ENCODE assay signal across 9 cellular contexts in genomic region chr2:3222636-3223035, GRCh38.
DNase-seq lines count a peak whose midpoint lies in the region; ATAC-seq and TF ChIP-seq lines count a peak whose summit lies in the region.
"Had no signal": no experiment of that assay in that cellular context is flagged by ENCODE, and none has a peak within 500 bp of the region (broad histone marks: within the 10 kb centered on the region; RNA-seq: fewer than 3 reads in every experiment).

No MANE protein-coding gene starts in this region.

- CTCF ChIA-PET in activated CD4-positive, alpha-beta T cell treated with anti-CD3 and anti-CD28 coated beads, Interleukin-2, amount 10 ng/mL, durations not matched to agents 7 days and 5 days (lab: Charles Lee), result interaction anchor here (1.1 kb wide), 1 partner anchor 14 kb away, joined by 3 read pairs; no protein-coding TSS in a partner anchor

- no peak overlapping the region for H3K4me3 ChIP-seq in vagina

- ATAC-seq in GM18517 (IDR thresholded peaks at IDR 0.05; ENCODE audit: unreplicated experiment) (peak; percentile 49), HG02938 (IDR thresholded peaks at IDR 0.05; ENCODE audit: unreplicated experiment) (peak; percentile 61), Right ventricle myocardium superior (ENCODE audit: poor library complexity) (no peak)

- intact Hi-C loops in vagina (cut with DNase I) (no loop called here), Right ventricle myocardium superior (cut with DNase I) (no loop called here)

- H3K4me3 Mint-ChIP-seq in activated CD4-positive, alpha-beta T cell treated with anti-CD3 and anti-CD28 coated beads, Interleukin-2, amount 10 ng/mL, durations not matched to agents 7 days and 5 days, result no peak overlapping the region
- H3K4me3 Mint-ChIP-seq in osteocyte (ENCODE audit: unreplicated experiment), result no peak overlapping the region

- peaks cover 6% of the 10 kb centered on the region for H3K9me3 ChIP-seq in vagina
- H3K9me3 ChIP-seq: neutrophil had no signal

- TF ChIP-seq POLR2A in vagina (IDR thresholded peaks at IDR 0.05), result no peak

- peak; percentile 55 for DNase-seq in activated CD4-positive, alpha-beta T cell treated with anti-CD3 and anti-CD28 coated beads, Interleukin-2, amount 10 ng/mL, durations not matched to agents 7 days and 5 days
- DNase-seq in osteocyte (ENCODE audit: extremely low spot score, unreplicated experiment) (peak; percentile 48), vagina (ENCODE audit: extremely low spot score in 2 of 2) (no peak), Right ventricle myocardium superior (no peak), GDM1 (lab: John Stamatoyannopoulos, UW) (no peak), SHP77 (lab: John Stamatoyannopoulos, UW) (no peak)

- no peaks in the 10 kb centered on the region for H3K36me3 ChIP-seq in vagina
- H3K36me3 ChIP-seq: neutrophil had no signal

- H3K27me3 ChIP-seq in vagina, result no peaks in the 10 kb centered on the region
- H3K27me3 ChIP-seq: neutrophil had no signal

- POLR2A ChIA-PET in activated CD4-positive, alpha-beta T cell treated with anti-CD3 and anti-CD28 coated beads, Interleukin-2, amount 10 ng/mL, durations not matched to agents 7 days and 5 days (lab: Charles Lee), result no interaction called here

- peaks cover 17% of the 10 kb centered on the region for H3K36me3 Mint-ChIP-seq in activated CD4-positive, alpha-beta T cell treated with anti-CD3 and anti-CD28 coated beads, Interleukin-2, amount 10 ng/mL, durations not matched to agents 7 days and 5 days (ENCODE audit: low read depth)
- peaks cover 9% of the 10 kb centered on the region for H3K36me3 Mint-ChIP-seq in osteocyte (ENCODE audit: unreplicated experiment)

- H3K27ac ChIP-seq in vagina, result no peak overlapping the region
- H3K27ac ChIP-seq: neutrophil had no signal

- no peaks in the 10 kb centered on the region for H3K4me1 ChIP-seq in vagina

- peaks cover 31% of the 10 kb centered on the region for H3K4me1 Mint-ChIP-seq in activated CD4-positive, alpha-beta T cell treated with anti-CD3 and anti-CD28 coated beads, Interleukin-2, amount 10 ng/mL, durations not matched to agents 7 days and 5 days
- no peaks in the 10 kb centered on the region for H3K4me1 Mint-ChIP-seq in osteocyte (ENCODE audit: unreplicated experiment)

- no peaks in the 10 kb centered on the region for H3K27me3 Mint-ChIP-seq in activated CD4-positive, alpha-beta T cell treated with anti-CD3 and anti-CD28 coated beads, Interleukin-2, amount 10 ng/mL, durations not matched to agents 7 days and 5 days
- no peaks in the 10 kb centered on the region for H3K27me3 Mint-ChIP-seq in osteocyte (ENCODE audit: unreplicated experiment)

- TF ChIP-seq CTCF in osteocyte (IDR thresholded peaks at IDR 0.05) (no peak), vagina (IDR thresholded peaks at IDR 0.05) (no peak)

- H3K9me3 Mint-ChIP-seq in activated CD4-positive, alpha-beta T cell treated with anti-CD3 and anti-CD28 coated beads, Interleukin-2, amount 10 ng/mL, durations not matched to agents 7 days and 5 days, result peaks cover 16% of the 10 kb centered on the region
- peaks cover 10% of the 10 kb centered on the region for H3K9me3 Mint-ChIP-seq in osteocyte (ENCODE audit: unreplicated experiment)

- H3K27ac Mint-ChIP-seq in activated CD4-positive, alpha-beta T cell treated with anti-CD3 and anti-CD28 coated beads, Interleukin-2, amount 10 ng/mL, durations not matched to agents 7 days and 5 days, result peak overlapping the region; percentile 85
- no peak overlapping the region for H3K27ac Mint-ChIP-seq in osteocyte (ENCODE audit: unreplicated experiment)

Comparison
In these comparisons a context has a peak if more than half of its experiments do, and no peak if none do; other contexts are left out.
1. DNase-seq: peak in activated CD4-positive, alpha-beta T cell treated with anti-CD3 and anti-CD28 coated beads, Interleukin-2, amount 10 ng/mL, durations not matched to agents 7 days and 5 days (single experiment) and osteocyte (single experiment); none in vagina (0 of 2), Right ventricle myocardium superior (single experiment), GDM1 (single experiment) and SHP77 (0 of 2).